ENCODE assay signal across 17 cellular contexts in the genomic region with DNA sequence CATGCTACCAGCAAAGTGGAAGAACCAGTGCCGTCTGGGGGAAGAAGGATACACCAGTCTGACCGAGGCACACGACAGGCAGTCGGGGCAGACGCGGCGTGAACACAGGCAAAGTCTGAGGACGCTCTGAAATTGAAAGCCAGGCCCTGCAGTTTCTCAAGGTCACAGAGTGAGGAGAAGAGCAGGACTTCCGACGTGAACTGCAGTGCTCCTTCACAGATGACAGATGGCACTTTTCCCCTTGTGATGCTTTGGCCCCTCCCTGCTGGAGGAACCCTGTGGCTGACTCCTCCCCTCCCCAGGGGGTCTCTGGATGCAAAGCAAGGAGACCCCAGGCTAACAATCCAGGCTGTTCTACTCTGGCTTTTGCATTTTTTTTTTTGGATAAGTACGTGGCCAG. TPM values are rescaled to one million over a fixed set of nuclear protein-coding genes. Genes with fewer than 3 reads are reported as not detected.
DNase-seq lines count a peak whose midpoint lies in the region; ATAC-seq and TF ChIP-seq lines count a peak whose summit lies in the region.
"Had no signal": no experiment of that assay in that cellular context is flagged by ENCODE, and none has a peak within 500 bp of the region (broad histone marks: within the 10 kb centered on the region; RNA-seq: fewer than 3 reads in every experiment).

No MANE protein-coding gene starts in this region.

- H3K9me3 ChIP-seq in OCI-LY7 (ENCODE audit: low read length) (no peaks in the 10 kb centered on the region), T-helper 17 cell (ENCODE audit: control insufficient read depth, low read length, poor library complexity, severe bottlenecking) (no peaks in the 10 kb centered on the region)
- H3K9me3 ChIP-seq: left lung, suprapubic skin had no signal

- no peaks in the 10 kb centered on the region for H4K20me1 ChIP-seq in OCI-LY7 (ENCODE audit: insufficient read depth, low read length)

- H3K36me3 ChIP-seq in OCI-LY7 (ENCODE audit: insufficient read depth, low read length): no peaks in the 10 kb centered on the region
- H3K36me3 ChIP-seq: left lung, suprapubic skin had no signal

- H3K4me1 Mint-ChIP-seq in T-helper 17 cell: peaks cover 5% of the 10 kb centered on the region

- peaks cover 33% of the 10 kb centered on the region for H3K27me3 Mint-ChIP-seq in T-helper 17 cell

- no peaks in the 10 kb centered on the region for H3K79me2 ChIP-seq in OCI-LY7 (ENCODE audit: insufficient read depth, low read depth, low read length)

- H3K27ac ChIP-seq in OCI-LY7 (ENCODE audit: low read depth, low read length, poor library complexity, severe bottlenecking) (no peak overlapping the region), RWPE1 (no peak overlapping the region)
- H3K27ac ChIP-seq: left lung, suprapubic skin had no signal

- H3K36me3 Mint-ChIP-seq in T-helper 17 cell (ENCODE audit: low read depth): no peaks in the 10 kb centered on the region
- H3K36me3 Mint-ChIP-seq: activated naive CD4-positive, alpha-beta T cell treated with anti-CD3 and anti-CD28 coated beads, Interleukin-2, amount 50 U/mL, for 72 hours had no signal

- no peak for ATAC-seq in sciatic nerve
- ATAC-seq in T-helper 17 cell: no peak
- ATAC-seq: activated naive CD4-positive, alpha-beta T cell treated with anti-CD3 and anti-CD28 coated beads, Interleukin-2, amount 50 U/mL, for 72 hours; left lung had no signal

- no peak for TF ChIP-seq CTCF in OCI-LY7 (conservative IDR thresholded peaks at IDR 0.05; ENCODE audit: low read length)
- no peak for TF ChIP-seq CTCF in RWPE1 (conservative IDR thresholded peaks at IDR 0.05; ENCODE audit: low read depth)

- intact Hi-C loops in OCI-LY7 (cut with micrococcal nuclease; ENCODE audit: unreplicated experiment): no loop called here
- intact Hi-C loops in sciatic nerve (cut with DNase I): loop anchor here (5.0 kb wide), 1 partner anchor 117 kb away; no protein-coding TSS in a partner anchor

- DNase-seq in activated T-cell treated with anti-CD3 and anti-CD28 coated beads, Interleukin-2, amount 50 U/mL, for 1 hour: peak; percentile 11
- DNase-seq in activated T-cell treated with anti-CD3 and anti-CD28 coated beads for 4 hours: no peak
- DNase-seq in NAMALWA (ENCODE audit: low spot score): peak; percentile 31
- peak; percentile 2 for DNase-seq in OCI-LY7 (ENCODE audit: low spot score)
- peak; percentile 40 for DNase-seq in sciatic nerve (ENCODE audit: low spot score)
- DNase-seq in OCI-M2 (lab: John Stamatoyannopoulos, UW; ENCODE audit: unreplicated experiment): no peak
- DNase-seq in RWPE1 (ENCODE audit: low spot score): no peak
- no peak for DNase-seq in T-helper 17 cell
- DNase-seq: activated CD4-positive, alpha-beta T cell treated with anti-CD3 and anti-CD28 coated beads, Interleukin-2, amount 50 U/mL, for 4 hours; CD4-positive, alpha-beta T cell; DMS79 treated with DMSO at 0.1 percent for 48 hours; KBM-7; left lung; NCI-H1105; SIG-M5 had no signal

- no peak overlapping the region for H2AFZ ChIP-seq in OCI-LY7 (ENCODE audit: low read length)

- POLR2A ChIA-PET in OCI-LY7 (lab: Charles Lee): no interaction called here
- POLR2A ChIA-PET in RWPE1 (lab: Yijun Ruan, JAX; ENCODE audit: low non-redundant PET): no interaction called here

- CTCF ChIA-PET in OCI-LY7 (lab: Charles Lee; ENCODE audit: unreplicated experiment) (no interaction called here), RWPE1 (lab: Yijun Ruan, JAX) (no interaction called here)

- BruUV-seq in OCI-LY7 (replicated peaks; lab: Mats Ljungman, UMichigan): no TSS peak

- no peaks in the 10 kb centered on the region for H3K4me1 ChIP-seq in OCI-LY7 (ENCODE audit: insufficient read depth, low read length, poor library complexity, severe bottlenecking)
- H3K4me1 ChIP-seq: left lung had no signal

- H3K4me3 Mint-ChIP-seq in T-helper 17 cell: no peak overlapping the region
- H3K4me3 Mint-ChIP-seq: CD4-positive, alpha-beta T cell had no signal

- H3K4me2 ChIP-seq in OCI-LY7 (ENCODE audit: low read length): no peak overlapping the region

- H3K4me3 ChIP-seq in OCI-LY7 (ENCODE audit: low read depth, low read length, poor library complexity, severe bottlenecking): no peak overlapping the region
- H3K4me3 ChIP-seq: left lung, suprapubic skin had no signal

- no peaks in the 10 kb centered on the region for H3K9me2 ChIP-seq in OCI-LY7 (ENCODE audit: insufficient read depth, low read length)

- no peak overlapping the region for H3K27ac Mint-ChIP-seq in T-helper 17 cell
- H3K27ac Mint-ChIP-seq: activated naive CD4-positive, alpha-beta T cell treated with anti-CD3 and anti-CD28 coated beads, Interleukin-2, amount 50 U/mL, for 72 hours; CD4-positive, alpha-beta T cell had no signal

RNA-seq across cellular contexts. Expression of gene JAM3, which starts 19.6 kb away (rescaled TPM):
- total RNA-seq in OCI-LY7 (2014; rRNA removed; shearing (Covaris generic)): not detected in 2 replicates
- total RNA-seq in OCI-LY7 (2022) (not detected in 2 replicates), sciatic nerve (126 TPM), T-helper 17 cell (10 to 100 TPM; 12.5 to 37.4 TPM)

Comparison
In these comparisons a context has a peak if more than half of its experiments do, and no peak if none do; other contexts are left out.
1. DNase-seq: peak in activated T-cell treated with anti-CD3 and anti-CD28 coated beads, Interleukin-2, amount 50 U/mL, for 1 hour (single experiment), NAMALWA (single experiment), OCI-LY7 (single experiment) and sciatic nerve (single experiment); none in activated T-cell treated with anti-CD3 and anti-CD28 coated beads for 4 hours (single experiment), OCI-M2 (single experiment), RWPE1 (single experiment) and T-helper 17 cell (0 of 3).
2. RNA of gene JAM3, which starts 19.6 kb away (total RNA-seq): 126 TPM in sciatic nerve (single experiment) and 12.5 to 37.4 TPM in T-helper 17 cell; not detected in OCI-LY7; every median in the first group is over 10 times any median in the second.